Comparison of ENCODE assay signal across 1 cellular context in genomic region chr6:3118353-3119039, GRCh38.
TF ChIP-seq lines count a peak whose summit lies in the region.

BPHL (plus strand) TSS chr6:3118711; CDS start chr6:3118741, 30 bp downstream.

TF ChIP-seq in K562, 482 proteins besides CTCF, POLR2A, EP300 and RAD21 (continued from another document and continues in another):
- TF ChIP-seq, protein P1, sequence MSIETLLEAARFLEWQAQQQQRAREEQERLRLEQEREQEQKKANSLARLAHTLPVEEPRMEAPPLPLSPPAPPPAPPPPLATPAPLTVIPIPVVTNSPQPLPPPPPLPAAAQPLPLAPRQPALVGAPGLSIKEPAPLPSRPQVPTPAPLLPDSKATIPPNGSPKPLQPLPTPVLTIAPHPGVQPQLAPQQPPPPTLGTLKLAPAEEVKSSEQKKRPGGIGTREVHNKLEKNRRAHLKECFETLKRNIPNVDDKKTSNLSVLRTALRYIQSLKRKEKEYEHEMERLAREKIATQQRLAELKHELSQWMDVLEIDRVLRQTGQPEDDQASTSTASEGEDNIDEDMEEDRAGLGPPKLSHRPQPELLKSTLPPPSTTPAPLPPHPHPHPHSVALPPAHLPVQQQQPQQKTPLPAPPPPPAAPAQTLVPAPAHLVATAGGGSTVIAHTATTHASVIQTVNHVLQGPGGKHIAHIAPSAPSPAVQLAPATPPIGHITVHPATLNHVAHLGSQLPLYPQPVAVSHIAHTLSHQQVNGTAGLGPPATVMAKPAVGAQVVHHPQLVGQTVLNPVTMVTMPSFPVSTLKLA (conservative IDR thresholded peaks at IDR 0.05): peak; percentile 83 to 92
- TF ChIP-seq ZNF121 (CRISPR knock-in tag; conservative IDR thresholded peaks at IDR 0.05) (no peak), SRSF1 (IDR thresholded peaks at IDR 0.05; ENCODE audit: low read depth, low read length) (0 out of 2 replicates have a peak, but pooled peaks have one; percentile 79), MEF2A (IDR thresholded peaks at IDR 0.05; ENCODE audit: control insufficient read depth, low read depth, low read length) (no peak), COPS2 (conservative IDR thresholded peaks at IDR 0.05) (no peak), FOXA1 (IDR thresholded peaks at IDR 0.05; ENCODE audit: borderline replicate concordance) (no peak), MTA3 (IDR thresholded peaks at IDR 0.05; ENCODE audit: borderline replicate concordance) (peak; percentile 88), LCOR (CRISPR knock-in tag; IDR thresholded peaks at IDR 0.05) (no peak; the same call in 1 of the 2 replicates), ZBTB12 (CRISPR knock-in tag; IDR thresholded peaks at IDR 0.05) (no peak), MXD1 (CRISPR knock-in tag; IDR thresholded peaks at IDR 0.05; ENCODE audit: borderline replicate concordance, poor library complexity, severe bottlenecking) (peak; percentile 8), PHB (CRISPR knock-in tag; IDR thresholded peaks at IDR 0.05) (no peak), THRA (IDR thresholded peaks at IDR 0.05) (no peak), ZNF609 (CRISPR knock-in tag; IDR thresholded peaks at IDR 0.05; ENCODE audit: borderline replicate concordance) (no peak), TBL1XR1 (IDR thresholded peaks at IDR 0.05; ENCODE audit: low read length in 2 of 2) (no peak; a peak in 1 of 4 replicates), YY1 (IDR thresholded peaks at IDR 0.05; ENCODE audit: borderline replicate concordance in 1 of 3, control insufficient read depth in 1 of 3, extremely low read depth in 1 of 3, insufficient read depth in 3 of 3, insufficient read length in 1 of 3, insufficient replicate concordance in 2 of 3, low read depth in 1 of 3, low read length in 2 of 3) (peak; percentile 4 to 83 (median 70)), TRIM24 (IDR thresholded peaks at IDR 0.05) (0 out of 4 replicates have a peak, but pooled peaks of 1 of the 2 experiments have one; percentile 24), SOX6 (IDR thresholded peaks at IDR 0.05) (peak; percentile 26; the same call in 1 of the 2 replicates), LEF1 (IDR thresholded peaks at IDR 0.05) (no peak), NFE2 (IDR thresholded peaks at IDR 0.05; ENCODE audit: low read depth) (no peak), ZHX1 (conservative IDR thresholded peaks at IDR 0.05; ENCODE audit: low read length) (peak; percentile 17; the same call in 1 of the 2 replicates), ARID3A (IDR thresholded peaks at IDR 0.05; ENCODE audit: borderline replicate concordance, low read depth, low read length) (no peak), BMI1 (IDR thresholded peaks at IDR 0.05; ENCODE audit: low read length) (no peak), PBX2 (CRISPR knock-in tag; IDR thresholded peaks at IDR 0.05; ENCODE audit: low read depth) (no peak), PBX2 (tag; conservative IDR thresholded peaks at IDR 0.05; ENCODE audit: low read depth) (no peak), MTA1 (IDR thresholded peaks at IDR 0.05; ENCODE audit: borderline replicate concordance) (no peak), TBP (optimal IDR thresholded peaks at IDR 0.05; ENCODE audit: low read depth, low read length) (peak; percentile 96), HDAC2 (IDR thresholded peaks at IDR 0.05) (peak; percentile 75; the same call in 1 of the 2 replicates), ZNF263 (CRISPR knock-in tag; IDR thresholded peaks at IDR 0.05; ENCODE audit: borderline replicate concordance) (peak; percentile 67; the same call in 1 of the 2 replicates), ZNF354B (CRISPR knock-in tag; IDR thresholded peaks at IDR 0.05) (no peak), YBX1 (IDR thresholded peaks at IDR 0.05) (no peak), ZNF175 (CRISPR knock-in tag; IDR thresholded peaks at IDR 0.05; ENCODE audit: low read depth) (no peak), FOXK1 (CRISPR knock-in tag; IDR thresholded peaks at IDR 0.05; ENCODE audit: borderline replicate concordance) (no peak), NR2C1 (IDR thresholded peaks at IDR 0.05) (no peak), NR2C1 (tag; IDR thresholded peaks at IDR 0.05) (no peak), ZSCAN29 (IDR thresholded peaks at IDR 0.05) (peak; percentile 98), MAFF (IDR thresholded peaks at IDR 0.05; ENCODE audit: low read length) (no peak), ARID4B (CRISPR knock-in tag; IDR thresholded peaks at IDR 0.05) (peak; percentile 92; the same call in 1 of the 2 replicates), ZNF23 (CRISPR knock-in tag; IDR thresholded peaks at IDR 0.05) (no peak), ZNF140 (CRISPR knock-in tag; IDR thresholded peaks at IDR 0.05) (no peak), RBM14 (IDR thresholded peaks at IDR 0.05; ENCODE audit: borderline replicate concordance, insufficient read depth, low read depth, low read length) (no peak)
